In the genomic region with DNA sequence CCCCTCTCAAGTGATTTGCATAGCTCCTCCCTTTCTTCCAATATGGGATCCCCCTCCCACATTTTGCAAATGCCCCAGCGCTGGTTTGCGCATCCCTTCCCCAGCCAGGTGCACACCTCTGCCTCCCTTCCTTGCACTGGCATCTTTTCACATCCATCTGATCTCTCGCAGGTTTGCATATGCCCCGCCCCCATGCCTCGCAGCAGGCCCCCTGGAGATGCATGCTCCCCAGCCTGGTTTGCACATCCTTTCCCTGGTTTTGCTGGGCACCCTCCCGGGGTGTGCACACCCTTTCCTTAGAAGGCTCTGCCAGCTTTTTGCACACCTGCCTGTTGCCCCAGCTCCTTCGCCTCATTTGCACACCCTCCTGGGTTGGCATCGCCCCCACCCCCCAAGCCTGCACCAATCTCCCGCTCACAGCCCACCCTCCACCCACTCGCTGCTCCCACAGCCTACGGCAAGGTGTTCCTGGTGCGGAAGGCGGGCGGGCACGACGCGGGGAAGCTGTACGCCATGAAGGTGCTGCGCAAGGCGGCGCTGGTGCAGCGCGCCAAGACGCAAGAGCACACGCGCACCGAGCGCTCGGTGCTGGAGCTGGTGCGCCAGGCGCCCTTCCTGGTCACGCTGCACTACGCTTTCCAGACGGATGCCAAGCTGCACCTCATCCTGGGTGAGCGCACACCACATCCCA, we compare ENCODE assay signal across 6 cellular contexts. TPM values are rescaled to one million over a fixed set of nuclear protein-coding genes. Genes with fewer than 3 reads are reported as not detected.
A peak's percentile ranks its signal among the peaks of the same experiment; 100 is the strongest.
DNase-seq lines count a peak whose midpoint lies in the region; TF ChIP-seq lines count a peak whose summit lies in the region.

No MANE protein-coding gene starts in this region.

- DNase-seq in AG10803 (ENCODE audit: low read depth) (no peak), NCI-H526 (lab: John Stamatoyannopoulos, UW) (peak; percentile 87 to 97), putamen (ENCODE audit: low spot score) (peak; percentile 78), GOT3 (lab: John Stamatoyannopoulos, UW) (no peak), H4 (ENCODE audit: low spot score) (no peak)
- DNase-seq in effector CD8-positive, alpha-beta T cell (lab: John Stamatoyannopoulos, UW) = peak; percentile 13

- H3K4me3 ChIP-seq in AG10803 (ENCODE audit: low read length) = peak overlapping the region; percentile 96

- TF ChIP-seq CTCF in AG10803 (conservative IDR thresholded peaks at IDR 0.05; ENCODE audit: low read length) = no peak

RNA-seq across cellular contexts. Expression of a gene that starts 0.9 kb away (rescaled TPM):
- total RNA-seq in H4 (2014; rRNA removed; shearing (Covaris generic)) = 20.4 and 33.2 TPM in 2 replicates

RNA-seq across cellular contexts. Expression of a gene that starts 19.9 kb away (rescaled TPM):
- total RNA-seq in H4 (2014; rRNA removed; shearing (Covaris generic)) = 1.2 and 1.8 TPM in 2 replicates

RNA-seq across cellular contexts. Expression of a gene that starts 41.9 kb away (rescaled TPM):
- 186 and 206 TPM in 2 replicates for total RNA-seq in H4 (2014; rRNA removed; shearing (Covaris generic))

RNA-seq across cellular contexts. Expression of a gene that starts 42.5 kb away (rescaled TPM):
- 511 and 714 TPM in 2 replicates for total RNA-seq in H4 (2014; rRNA removed; shearing (Covaris generic))

RNA-seq across cellular contexts. Expression of a gene that starts 54.5 kb away (rescaled TPM):
- 16.2 and 28.2 TPM in 2 replicates for total RNA-seq in H4 (2014; rRNA removed; shearing (Covaris generic))

Comparison
In these comparisons a context has a peak if more than half of its experiments do, and no peak if none do; other contexts are left out.
1. DNase-seq: peak in NCI-H526 (2 of 2), effector CD8-positive, alpha-beta T cell (single experiment) and putamen (single experiment); none in AG10803 (single experiment), GOT3 (single experiment) and H4 (single experiment).